14 cellular contexts compared by ENCODE assay signal in genomic region chr21:42469272-42469671, GRCh38. TPM values are rescaled to one million over a fixed set of nuclear protein-coding genes. Genes with fewer than 3 reads are reported as not detected.
DNase-seq lines count a peak whose midpoint lies in the region; ATAC-seq, FAIRE-seq and TF ChIP-seq lines count a peak whose summit lies in the region.
"Had no signal": no experiment of that assay in that cellular context is flagged by ENCODE, and none has a peak within 500 bp of the region (broad histone marks: within the 10 kb centered on the region; RNA-seq: fewer than 3 reads in every experiment).

No MANE protein-coding gene starts in this region.

- DNase-seq in A673 (ENCODE audit: low spot score) (no peak), GM12878 (ENCODE audit: low read depth, low spot score) (peak; percentile 77), G401 (ENCODE audit: low spot score) (no peak)
- no peak for DNase-seq in stimulated activated naive CD4-positive, alpha-beta T cell (lab: John Stamatoyannopoulos, UW)
- DNase-seq in stimulated activated CD4-positive, alpha-beta T cell treated with anti-CD3 and anti-CD28 coated beads, Interleukin-15, amount 100 ng/mL, for 24 hours: no peak
- DNase-seq: activated CD8-positive, alpha-beta T cell treated with anti-CD3 and anti-CD28 coated beads, Interleukin-2, amount 10 ng/mL, durations not matched to agents 7 days and 5 days; NCI-H2227 treated with DMSO at 0.1 percent for 48 hours; posterior cingulate gyrus; stimulated activated CD4-positive, alpha-beta T cell treated with anti-CD3 and anti-CD28 coated beads, Interleukin-1b, Interleukin-23, amount 100 ng/mL, for 48 hours; T-helper 1 cell had no signal

- TF ChIP-seq CTCF in A673 (conservative IDR thresholded peaks at IDR 0.05; ENCODE audit: low read depth, low read length): no peak
- TF ChIP-seq CTCF in GM12878 (IDR thresholded peaks at IDR 0.05 in 2 of 3, conservative IDR thresholded peaks at IDR 0.05 in 1 of 3; ENCODE audit: control insufficient read depth in 2 of 3, extremely low read depth in 1 of 3, insufficient read depth in 1 of 3, low read depth in 3 of 3, low read length in 3 of 3): no peak

- RAD21 ChIA-PET in GM12878 (lab: Charles Lee; ENCODE audit: unreplicated experiment): interaction anchor here (0.6 to 7.2 kb wide), 10 partner anchors 9 to 236 kb away, joined by 3 to 146 read pairs (median 14); partner anchors contain the start of gene SLC37A1

- WGBS in GM12878 (ENCODE audit: insufficient coverage, insufficient replicate concordance, low lambda C conversion rate, missing lambda C conversion rate): 0% methylated on average over 2 of the region's 2 CpGs

- in situ Hi-C loops in GM12878 (cut with MboI) (no loop called here), G401 (cut with HindIII; ENCODE audit: low sequenced_read_pairs) (no loop called here)

- no peaks in the 10 kb centered on the region for H3K79me2 ChIP-seq in GM12878 (ENCODE audit: control insufficient read depth, insufficient read depth, low read length)

- no peak overlapping the region for H3K9ac ChIP-seq in GM12878 (ENCODE audit: control insufficient read depth, insufficient read depth, low read length)

- no TSS peak for BruUV-seq in A673 (replicated peaks; lab: Mats Ljungman, UMichigan)
- no TSS peak for BruUV-seq in GM12878 (replicated peaks; lab: Mats Ljungman, UMichigan)

- no peak for TF ChIP-seq RAD21 in GM12878 (IDR thresholded peaks at IDR 0.05; ENCODE audit: insufficient read depth, low read depth, low read length)

- POLR2A ChIA-PET in A673 (lab: Charles Lee; ENCODE audit: low non-redundant PET): no interaction called here
- POLR2A ChIA-PET in GM12878 (lab: Charles Lee): interaction anchor here (1.3 to 3.9 kb wide), 5 partner anchors 9 to 66 kb away, joined by 4 to 36 read pairs (median 16); partner anchors contain the start of gene SLC37A1

- H3K36me3 ChIP-seq in A673 (ENCODE audit: insufficient read depth, low read length, poor library complexity, severe bottlenecking) (no peaks in the 10 kb centered on the region), GM12878 (ENCODE audit: control insufficient read depth in 2 of 2, insufficient read depth in 2 of 2, low read length in 1 of 2) (no peaks in the 10 kb centered on the region)

- H3K27me3 ChIP-seq in A673 (replicated peaks; ENCODE audit: insufficient read depth, low read depth, low read length, poor library complexity): no peaks in the 10 kb centered on the region
- no peaks in the 10 kb centered on the region for H3K27me3 ChIP-seq in GM12878 (replicated peaks in 1 of 2; ENCODE audit: control insufficient read depth in 2 of 2, insufficient read depth in 2 of 2, low read length in 1 of 2)

- H3K27ac ChIP-seq in A673 (ENCODE audit: low read depth, low read length, poor library complexity, severe bottlenecking) (peak overlapping the region; percentile 15), GM12878 (ENCODE audit: control insufficient read depth, insufficient read depth) (no peak overlapping the region)

- no peak for TF ChIP-seq POLR2A in GM12878 (IDR thresholded peaks at IDR 0.05; ENCODE audit: low read depth, low read length)

- H4K20me1 ChIP-seq in GM12878 (ENCODE audit: control insufficient read depth, insufficient read depth): no peaks in the 10 kb centered on the region

- intact Hi-C loops in A673 (cut with micrococcal nuclease; ENCODE audit: unreplicated experiment) (loop anchor here (1.0 kb wide), 1 partner anchor 12 kb away; no protein-coding TSS in a partner anchor), GM12878 (cut with micrococcal nuclease; ENCODE audit: unreplicated experiment) (loop anchor here (10.0 kb wide), 1 partner anchor 234 kb away; no protein-coding TSS in a partner anchor)

- H3K4me2 ChIP-seq in GM12878 (ENCODE audit: control insufficient read depth, insufficient read depth): peak overlapping the region; percentile 17

- ATAC-seq in GM19043 (IDR thresholded peaks at IDR 0.05; ENCODE audit: low read depth, unreplicated experiment) (peak; percentile 35), HG03095 (IDR thresholded peaks at IDR 0.05; ENCODE audit: unreplicated experiment) (peak; percentile 42), GM12878 (peak; percentile 59), HG03175 (IDR thresholded peaks at IDR 0.05; ENCODE audit: unreplicated experiment) (no peak)
- ATAC-seq: activated CD8-positive, alpha-beta T cell treated with anti-CD3 and anti-CD28 coated beads, Interleukin-2, amount 10 ng/mL, durations not matched to agents 7 days and 5 days had no signal

- peak; percentile 84 to 87 for TF ChIP-seq EP300 in GM12878 (IDR thresholded peaks at IDR 0.05; ENCODE audit: borderline replicate concordance in 1 of 2, control insufficient read depth in 1 of 2, low read depth in 2 of 2, low read length in 2 of 2)

- H2AFZ ChIP-seq in GM12878 (ENCODE audit: control insufficient read depth, low read depth, low read length): no peak overlapping the region

- CTCF ChIA-PET in A673 (lab: Charles Lee) (no interaction called here), GM12878 (lab: Yijun Ruan, JAX) (interaction anchor here (0.6 to 7.8 kb wide), 6 partner anchors 9 to 66 kb away, joined by 3 to 168 read pairs (median 22); no protein-coding TSS in a partner anchor)

- FAIRE-seq in GM12878 (lab: Jason Lieb, UNC): peak; percentile 64

- SMC1A ChIA-PET in GM12878 (lab: Charles Lee; ENCODE audit: uncharacterized antibody, unreplicated experiment): interaction anchor here (0.7 to 12.0 kb wide), 14 partner anchors 8 to 159 kb away, joined by 3 to 268 read pairs (median 6); partner anchors contain the start of gene SLC37A1

- H3K9me3 ChIP-seq in A673 (ENCODE audit: low read depth, low read length, poor library complexity, severe bottlenecking): no peaks in the 10 kb centered on the region
- no peaks in the 10 kb centered on the region for H3K9me3 ChIP-seq in GM12878 (replicated peaks; ENCODE audit: control insufficient read depth, insufficient read depth, low read length)

- H3K4me3 ChIP-seq in A673 (ENCODE audit: low read depth, low read length, poor library complexity, severe bottlenecking) (no peak overlapping the region), GM12878 (no peak overlapping the region)

- H3K4me1 ChIP-seq in A673 (ENCODE audit: insufficient read depth, low read length, poor library complexity, severe bottlenecking) (peaks cover 38% of the 10 kb centered on the region), GM12878 (ENCODE audit: control insufficient read depth, insufficient read depth, low read length) (peaks cover 55% of the 10 kb centered on the region)

TF ChIP-seq in GM12878, 131 proteins besides CTCF, POLR2A, EP300 and RAD21 (continues in another document):
- TF ChIP-seq YY1 (IDR thresholded peaks at IDR 0.05; ENCODE audit: low read depth, low read length): peak; percentile 16; the same call in 1 of the 2 replicates

RNA-seq across cellular contexts. Expression of gene RSPH1, which starts 26.8 kb away (rescaled TPM):
- total RNA-seq in A673 (2021) (0.45 and 1.0 TPM in 2 replicates), GM12878 (2014; rRNA removed) (0.11 and 0.33 TPM in 2 replicates), GM12878 (2014; rRNA removed; fragmentation: Illumina TruSeq; extraction: Trizol) (0.27 and 0.37 TPM in 2 replicates), GM12878 (2021) (0.27 and 0.28 TPM in 2 replicates)
- total RNA-seq in GM12878 (2013; cell fraction: nucleolus; rRNA removed): 0.56 and 0.78 TPM in 2 replicates
- polyA plus RNA-seq in GM12878 (2011; ENCODE audit: low read depth): 0.94 TPM
- polyA plus RNA-seq in GM12878 (2011; rRNA removed) (0.38 and 0.59 TPM in 2 replicates), GM12878 (2014; fragmentation: Illumina TruSeq; extraction: Trizol) (0.37 and 0.67 TPM in 2 replicates), GM12878 (2014; fragmentation: Nextera tagmentation; extraction: Ambion mirVana) (under 1 TPM; 0.37 to 0.38 TPM), GM12878 (2014; rRNA removed) (0.19 and 0.81 TPM in 2 replicates), GM12878 (2016; fragmentation: Nextera tagmentation; extraction: Ambion mirVana) (1 to 10 TPM; 1.2 to 1.4 TPM)
- 0.10 and 0.21 TPM in 2 replicates for polyA plus RNA-seq in GM12878 (2011; cell fraction: cytosol; rRNA removed)
- 0.16 and 0.22 TPM in 2 replicates for polyA plus RNA-seq in GM12878 (2011; cell fraction: nucleus; rRNA removed)
- polyA plus RNA-seq in GM12878 (2012): 0.79 and 1.1 TPM in 2 replicates
- 0.88 TPM in 1 of 2 replicates, not detected in the other for polyA minus RNA-seq in GM12878 (2011; rRNA and poly(A)+ RNA removed)
- not detected in 2 replicates for polyA minus RNA-seq in GM12878 (2011; cell fraction: cytosol; rRNA and poly(A)+ RNA removed)
- polyA minus RNA-seq in GM12878 (2011; cell fraction: nucleus; rRNA and poly(A)+ RNA removed): not detected in 2 replicates
- total RNA-seq in G401 (2014; rRNA removed; shearing (Covaris generic)): 0.41 TPM in 1 of 2 replicates, not detected in the other
- total RNA-seq: activated CD8-positive, alpha-beta T cell treated with anti-CD3 and anti-CD28 coated beads, Interleukin-2, amount 10 ng/mL, durations not matched to agents 7 days and 5 days had no signal
- polyA plus RNA-seq: AG04450 had no signal

RNA-seq across cellular contexts. Expression of gene SLC37A1, which starts 44.4 kb away (rescaled TPM):
- total RNA-seq in A673 (2021) (11.2 and 11.9 TPM in 2 replicates), GM12878 (2014; rRNA removed) (33.0 and 35.5 TPM in 2 replicates), GM12878 (2014; rRNA removed; fragmentation: Illumina TruSeq; extraction: Trizol) (19.2 and 19.7 TPM in 2 replicates), GM12878 (2021) (30.7 and 34.8 TPM in 2 replicates)
- total RNA-seq in GM12878 (2013; cell fraction: nucleolus; rRNA removed): 129 and 143 TPM in 2 replicates
- polyA plus RNA-seq in GM12878 (2011; ENCODE audit: low read depth): 6.2 TPM
- polyA plus RNA-seq in GM12878 (2011; rRNA removed) (17.7 and 23.3 TPM in 2 replicates), GM12878 (2014; fragmentation: Illumina TruSeq; extraction: Trizol) (12.0 and 18.4 TPM in 2 replicates), GM12878 (2014; fragmentation: Nextera tagmentation; extraction: Ambion mirVana) (1 to 10 TPM; 1.1 to 2.4 TPM), GM12878 (2014; rRNA removed) (25.4 and 26.5 TPM in 2 replicates), GM12878 (2016; fragmentation: Nextera tagmentation; extraction: Ambion mirVana) (10 to 100 TPM; 28.0 to 32.0 TPM)
- polyA plus RNA-seq in GM12878 (2011; cell fraction: cytosol; rRNA removed): 20.2 and 24.6 TPM in 2 replicates
- polyA plus RNA-seq in GM12878 (2011; cell fraction: nucleus; rRNA removed): 75.0 and 82.4 TPM in 2 replicates
- polyA plus RNA-seq in GM12878 (2012): 17.7 and 18.5 TPM in 2 replicates
- 22.6 and 32.2 TPM in 2 replicates for polyA minus RNA-seq in GM12878 (2011; rRNA and poly(A)+ RNA removed)
- polyA minus RNA-seq in GM12878 (2011; cell fraction: cytosol; rRNA and poly(A)+ RNA removed): 8.6 and 12.4 TPM in 2 replicates
- 43.9 and 56.5 TPM in 2 replicates for polyA minus RNA-seq in GM12878 (2011; cell fraction: nucleus; rRNA and poly(A)+ RNA removed)
- total RNA-seq in G401 (2014; rRNA removed; shearing (Covaris generic)): 0.37 and 0.86 TPM in 2 replicates
